ENCODE assay signal across 1 cellular context in the genomic region with DNA sequence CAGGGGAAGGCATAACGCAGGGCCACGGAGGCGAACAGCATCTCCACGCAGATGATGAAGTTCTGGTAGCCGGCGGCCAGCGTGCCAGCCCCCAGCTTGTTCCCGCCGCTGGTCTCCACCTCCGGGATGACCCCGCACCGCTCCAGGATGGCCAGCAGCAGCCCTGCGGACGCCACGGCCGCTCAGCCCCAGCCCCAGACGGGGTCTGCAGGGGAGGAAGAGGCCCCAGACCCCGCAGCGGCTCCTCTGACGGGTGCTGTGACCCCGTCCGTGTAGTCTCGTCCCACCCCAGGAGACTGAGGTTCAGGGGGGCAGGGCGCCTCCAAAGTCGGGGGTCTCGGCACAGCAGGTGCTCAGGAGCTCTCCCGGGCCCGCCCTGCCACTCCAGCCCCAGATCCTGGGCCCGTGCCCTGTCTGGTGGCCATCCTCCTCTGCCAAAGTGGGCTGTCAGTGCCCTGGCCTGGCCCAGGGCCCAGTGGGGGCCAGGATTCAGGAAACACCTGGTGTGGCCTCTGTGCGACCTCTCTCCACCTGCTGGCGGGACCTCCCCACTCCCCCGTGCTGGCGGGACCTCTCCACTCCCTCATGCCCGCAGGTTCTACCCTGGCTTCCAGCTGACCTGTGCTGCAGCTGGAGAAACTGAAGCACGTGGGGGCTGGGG.
A peak's percentile ranks its signal among the peaks of the same experiment; 100 is the strongest.
TF ChIP-seq lines count a peak whose summit lies in the region.

No MANE protein-coding gene starts in this region.

TF ChIP-seq in HepG2, 621 proteins besides CTCF, POLR2A, EP300 and RAD21:
- TF ChIP-seq NR1H2 (CRISPR knock-in tag; IDR thresholded peaks at IDR 0.05; ENCODE audit: borderline replicate concordance, low read depth) (no peak), MLLT10 (CRISPR knock-in tag; IDR thresholded peaks at IDR 0.05) (no peak), SAP130 (CRISPR knock-in tag; IDR thresholded peaks at IDR 0.05; ENCODE audit: low read depth) (no peak), ZFP36L2 (CRISPR knock-in tag; IDR thresholded peaks at IDR 0.05) (no peak), ZNF720 (CRISPR knock-in tag; IDR thresholded peaks at IDR 0.05) (no peak), RARG (CRISPR knock-in tag; IDR thresholded peaks at IDR 0.05; ENCODE audit: low read depth) (no peak), GABPB1 (CRISPR knock-in tag; IDR thresholded peaks at IDR 0.05) (no peak), ZNF737 (CRISPR knock-in tag; IDR thresholded peaks at IDR 0.05; ENCODE audit: borderline replicate concordance) (no peak), SRSF9 (IDR thresholded peaks at IDR 0.05; ENCODE audit: borderline replicate concordance, insufficient read depth, low read depth, low read length, poor library complexity, severe bottlenecking) (no peak), ZNF460 (CRISPR knock-in tag; IDR thresholded peaks at IDR 0.05; ENCODE audit: borderline replicate concordance) (no peak), RBFOX2 (IDR thresholded peaks at IDR 0.05; ENCODE audit: low read depth, low read length) (peak; percentile 63), NCOA2 (CRISPR knock-in tag; IDR thresholded peaks at IDR 0.05) (no peak), ZFAT (CRISPR knock-in tag; conservative IDR thresholded peaks at IDR 0.05) (no peak)
- TF ChIP-seq, protein P1, sequence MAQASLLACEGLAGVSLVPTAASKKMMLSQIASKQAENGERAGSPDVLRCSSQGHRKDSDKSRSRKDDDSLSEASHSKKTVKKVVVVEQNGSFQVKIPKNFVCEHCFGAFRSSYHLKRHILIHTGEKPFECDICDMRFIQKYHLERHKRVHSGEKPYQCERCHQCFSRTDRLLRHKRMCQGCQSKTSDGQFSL (CRISPR knock-in tag; IDR thresholded peaks at IDR 0.05): no peak
- TF ChIP-seq, protein P2, sequence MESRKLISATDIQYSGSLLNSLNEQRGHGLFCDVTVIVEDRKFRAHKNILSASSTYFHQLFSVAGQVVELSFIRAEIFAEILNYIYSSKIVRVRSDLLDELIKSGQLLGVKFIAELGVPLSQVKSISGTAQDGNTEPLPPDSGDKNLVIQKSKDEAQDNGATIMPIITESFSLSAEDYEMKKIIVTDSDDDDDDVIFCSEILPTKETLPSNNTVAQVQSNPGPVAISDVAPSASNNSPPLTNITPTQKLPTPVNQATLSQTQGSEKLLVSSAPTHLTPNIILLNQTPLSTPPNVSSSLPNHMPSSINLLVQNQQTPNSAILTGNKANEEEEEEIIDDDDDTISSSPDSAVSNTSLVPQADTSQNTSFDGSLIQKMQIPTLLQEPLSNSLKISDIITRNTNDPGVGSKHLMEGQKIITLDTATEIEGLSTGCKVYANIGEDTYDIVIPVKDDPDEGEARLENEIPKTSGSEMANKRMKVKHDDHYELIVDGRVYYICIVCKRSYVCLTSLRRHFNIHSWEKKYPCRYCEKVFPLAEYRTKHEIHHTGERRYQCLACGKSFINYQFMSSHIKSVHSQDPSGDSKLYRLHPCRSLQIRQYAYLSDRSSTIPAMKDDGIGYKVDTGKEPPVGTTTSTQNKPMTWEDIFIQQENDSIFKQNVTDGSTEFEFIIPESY (CRISPR knock-in tag; IDR thresholded peaks at IDR 0.05): peak; percentile 50; the same call in 1 of the 2 replicates
